Comparison of ENCODE assay signal across 10 cellular contexts in genomic region chr17:50638851-50639767, GRCh38. TPM values are rescaled to one million over a fixed set of nuclear protein-coding genes. Genes with fewer than 3 reads are reported as not detected.
DNase-seq lines count a peak whose midpoint lies in the region; ATAC-seq and TF ChIP-seq lines count a peak whose summit lies in the region.
"Had no signal": no experiment of that assay in that cellular context is flagged by ENCODE, and none has a peak within 500 bp of the region (broad histone marks: within the 10 kb centered on the region; RNA-seq: fewer than 3 reads in every experiment).

No MANE protein-coding gene starts in this region.

- no peaks in the 10 kb centered on the region for H3K36me3 Mint-ChIP-seq in chondrocyte (ENCODE audit: low read depth)
- H3K36me3 Mint-ChIP-seq: activated naive CD4-positive, alpha-beta T cell treated with anti-CD3 and anti-CD28 coated beads, Interleukin-2, amount 50 U/mL, for 24 hours had no signal

- TF ChIP-seq CTCF in AG10803 (conservative IDR thresholded peaks at IDR 0.05; ENCODE audit: low read length): no peak
- no peak for TF ChIP-seq CTCF in chondrocyte (IDR thresholded peaks at IDR 0.05)
- TF ChIP-seq CTCF in lower lobe of right lung (IDR thresholded peaks at IDR 0.05): no peak

- intact Hi-C loops in lower lobe of right lung (cut with DNase I): no loop called here

- DNase-seq in AG10803 (ENCODE audit: low read depth): peak; percentile 98
- peak; percentile 99 for DNase-seq in MG63
- no peak for DNase-seq in chondrocyte (ENCODE audit: low spot score)
- DNase-seq in lower lobe of right lung: peak; percentile 94
- no peak for DNase-seq in stimulated activated naive CD8-positive, alpha-beta T cell treated with anti-CD3 and anti-CD28 coated beads, Interleukin-15, amount 100 ng/mL, for 72 hours
- DNase-seq in NCI-H1417 (lab: John Stamatoyannopoulos, UW): no peak

- H3K27me3 ChIP-seq in MG63 (no peaks in the 10 kb centered on the region), lower lobe of right lung (ENCODE audit: low read depth) (peaks cover 10% of the 10 kb centered on the region)

- no peaks in the 10 kb centered on the region for H3K9me3 ChIP-seq in MG63
- no peaks in the 10 kb centered on the region for H3K9me3 ChIP-seq in lower lobe of right lung

- ATAC-seq in lower lobe of right lung (peak; percentile 85 to 89), HG02870 (IDR thresholded peaks at IDR 0.05; ENCODE audit: unreplicated experiment) (no peak), GM18870 (IDR thresholded peaks at IDR 0.05; ENCODE audit: unreplicated experiment) (no peak)
- ATAC-seq in stimulated activated naive CD8-positive, alpha-beta T cell treated with anti-CD3 and anti-CD28 coated beads, Interleukin-15, amount 100 ng/mL, for 72 hours: no peak

- no peaks in the 10 kb centered on the region for H3K9me3 Mint-ChIP-seq in chondrocyte (ENCODE audit: low read depth)
- no peaks in the 10 kb centered on the region for H3K9me3 Mint-ChIP-seq in stimulated activated naive CD8-positive, alpha-beta T cell treated with anti-CD3 and anti-CD28 coated beads, Interleukin-15, amount 100 ng/mL, for 72 hours
- H3K9me3 Mint-ChIP-seq: activated naive CD4-positive, alpha-beta T cell treated with anti-CD3 and anti-CD28 coated beads, Interleukin-2, amount 50 U/mL, for 24 hours; stimulated activated naive CD8-positive, alpha-beta T cell treated with anti-CD3 and anti-CD28 coated beads, Interleukin-15, Interleukin-2, amounts not matched to agents 100 ng/mL and 50 ng/mL, for 24 hours had no signal

- H3K27ac Mint-ChIP-seq in chondrocyte (ENCODE audit: unreplicated experiment): peak overlapping the region; percentile 96
- H3K27ac Mint-ChIP-seq in stimulated activated naive CD8-positive, alpha-beta T cell treated with anti-CD3 and anti-CD28 coated beads, Interleukin-15, amount 100 ng/mL, for 72 hours: no peak overlapping the region
- H3K27ac Mint-ChIP-seq: stimulated activated naive CD8-positive, alpha-beta T cell treated with anti-CD3 and anti-CD28 coated beads, Interleukin-15, Interleukin-2, amounts not matched to agents 100 ng/mL and 50 ng/mL, for 24 hours had no signal

- peaks cover 63% of the 10 kb centered on the region for H3K4me1 Mint-ChIP-seq in chondrocyte (ENCODE audit: low read depth)
- H3K4me1 Mint-ChIP-seq in stimulated activated naive CD8-positive, alpha-beta T cell treated with anti-CD3 and anti-CD28 coated beads, Interleukin-15, amount 100 ng/mL, for 72 hours: no peaks in the 10 kb centered on the region
- H3K4me1 Mint-ChIP-seq: activated naive CD4-positive, alpha-beta T cell treated with anti-CD3 and anti-CD28 coated beads, Interleukin-2, amount 50 U/mL, for 24 hours had no signal

- H3K27ac ChIP-seq in lower lobe of right lung: peak overlapping the region; percentile 48

- no peaks in the 10 kb centered on the region for H3K27me3 Mint-ChIP-seq in chondrocyte (ENCODE audit: low read depth)
- peaks cover 46% of the 10 kb centered on the region for H3K27me3 Mint-ChIP-seq in stimulated activated naive CD8-positive, alpha-beta T cell treated with anti-CD3 and anti-CD28 coated beads, Interleukin-15, amount 100 ng/mL, for 72 hours

- H3K4me1 ChIP-seq in lower lobe of right lung: peaks cover 63% of the 10 kb centered on the region

- H3K4me3 ChIP-seq in AG10803 (ENCODE audit: low read length): peak overlapping the region; percentile 26; the same call in 1 of the 2 replicates
- H3K4me3 ChIP-seq in MG63: no peak overlapping the region
- H3K4me3 ChIP-seq in lower lobe of right lung: peak overlapping the region; percentile 0

- H3K4me3 Mint-ChIP-seq in chondrocyte (ENCODE audit: unreplicated experiment): no peak overlapping the region
- no peak overlapping the region for H3K4me3 Mint-ChIP-seq in stimulated activated naive CD8-positive, alpha-beta T cell treated with anti-CD3 and anti-CD28 coated beads, Interleukin-15, amount 100 ng/mL, for 72 hours
- H3K4me3 Mint-ChIP-seq: activated naive CD4-positive, alpha-beta T cell treated with anti-CD3 and anti-CD28 coated beads, Interleukin-2, amount 50 U/mL, for 24 hours; stimulated activated naive CD8-positive, alpha-beta T cell treated with anti-CD3 and anti-CD28 coated beads, Interleukin-15, Interleukin-2, amounts not matched to agents 100 ng/mL and 50 ng/mL, for 24 hours had no signal

- H3K36me3 ChIP-seq in MG63 (no peaks in the 10 kb centered on the region; the same call in 1 of the 2 replicates), lower lobe of right lung (no peaks in the 10 kb centered on the region)

RNA-seq across cellular contexts. Expression of gene ABCC3, which starts 4.4 kb away (rescaled TPM):
- total RNA-seq in MG63 (2014; rRNA removed; shearing (Covaris generic); ENCODE audit: low replicate concordance): 0.17 and 2.0 TPM in 2 replicates
- total RNA-seq in chondrocyte (1.9 to 16.0 TPM (median 2.8 TPM) in 3 replicates), lower lobe of right lung (41.7 TPM)

Comparison
In these comparisons a context has a peak if more than half of its experiments do, and no peak if none do; other contexts are left out.
1. DNase-seq: peak in AG10803 (single experiment), MG63 (single experiment) and lower lobe of right lung (single experiment); none in chondrocyte (single experiment), stimulated activated naive CD8-positive, alpha-beta T cell treated with anti-CD3 and anti-CD28 coated beads, Interleukin-15, amount 100 ng/mL, for 72 hours (0 of 2) and NCI-H1417 (0 of 3).
2. ATAC-seq: peak in lower lobe of right lung (2 of 2); none in stimulated activated naive CD8-positive, alpha-beta T cell treated with anti-CD3 and anti-CD28 coated beads, Interleukin-15, amount 100 ng/mL, for 72 hours (single experiment), HG02870 (single experiment) and GM18870 (single experiment).